9 cellular contexts compared by ENCODE assay signal in genomic region chr11:62547691-62548281, GRCh38. TPM values are rescaled to one million over a fixed set of nuclear protein-coding genes. Genes with fewer than 3 reads are reported as not detected.
A peak's percentile ranks its signal among the peaks of the same experiment; 100 is the strongest.
DNase-seq lines count a peak whose midpoint lies in the region; ATAC-seq and TF ChIP-seq lines count a peak whose summit lies in the region.
"Had no signal": no experiment of that assay in that cellular context is flagged by ENCODE, and none has a peak within 500 bp of the region (broad histone marks: within the 10 kb centered on the region; RNA-seq: fewer than 3 reads in every experiment).

No MANE protein-coding gene starts in this region.

- ATAC-seq in activated CD4-positive, alpha-beta T cell treated with anti-CD3 and anti-CD28 coated beads for 36 hours, result no peak
- ATAC-seq in left lung (no peak), HG02678 (IDR thresholded peaks at IDR 0.05; ENCODE audit: unreplicated experiment) (no peak)

- H3K36me3 ChIP-seq in left lung (no peaks in the 10 kb centered on the region), tibial artery (peaks cover 0 to 9% (median 0%) of the 10 kb centered on the region in 3 donors)

- H3K9me3 ChIP-seq in left lung, result no peaks in the 10 kb centered on the region
- no peaks in the 10 kb centered on the region for H3K9me3 ChIP-seq in tibial artery

- peaks cover 1% of the 10 kb centered on the region for H3K36me3 Mint-ChIP-seq in activated CD4-positive, alpha-beta T cell treated with anti-CD3 and anti-CD28 coated beads for 36 hours (ENCODE audit: low read depth)

- no peak overlapping the region for H3K27ac Mint-ChIP-seq in activated CD4-positive, alpha-beta T cell treated with anti-CD3 and anti-CD28 coated beads for 36 hours

- H3K9me3 Mint-ChIP-seq in activated CD4-positive, alpha-beta T cell treated with anti-CD3 and anti-CD28 coated beads for 36 hours (ENCODE audit: low read depth), result no peaks in the 10 kb centered on the region

- H3K27ac ChIP-seq in left lung (peak overlapping the region; percentile 94 to 96), tibial artery (peak overlapping the region; percentile 98)

- H3K4me1 Mint-ChIP-seq in activated CD4-positive, alpha-beta T cell treated with anti-CD3 and anti-CD28 coated beads for 36 hours, result peaks cover 70% of the 10 kb centered on the region

- peaks cover 5% of the 10 kb centered on the region for H3K27me3 Mint-ChIP-seq in activated CD4-positive, alpha-beta T cell treated with anti-CD3 and anti-CD28 coated beads for 36 hours

- CTCF ChIA-PET in activated CD4-positive, alpha-beta T cell treated with anti-CD3 and anti-CD28 coated beads for 36 hours (lab: Charles Lee), result interaction anchor here (0.6 to 1.5 kb wide), 4 partner anchors 9 to 284 kb away, joined by 3 to 6 read pairs (median 4); partner anchors contain the start of gene STX5

- intact Hi-C loops in activated CD4-positive, alpha-beta T cell treated with anti-CD3 and anti-CD28 coated beads for 36 hours (cut with DNase I, micrococcal nuclease), result no loop called here
- intact Hi-C loops in left lung (cut with DNase I) (no loop called here), tibial artery (cut with DNase I; ENCODE audit: low total_unique reads) (loop anchor here (10.0 kb wide), 1 partner anchor 47 kb away; the partner anchor contains the start of gene TUT1)

- H3K4me3 ChIP-seq in cardiac fibroblast (replicated peaks in 1 of 2; ENCODE audit: low read depth in 2 of 2, low read length in 2 of 2), result peak overlapping the region; percentile 93 to 95
- peak overlapping the region in 1 of 2 donors; percentile 95 for H3K4me3 ChIP-seq in left lung
- H3K4me3 ChIP-seq in tibial artery, result peak overlapping the region; percentile 86 to 87

- TF ChIP-seq CTCF in cardiac fibroblast (IDR thresholded peaks at IDR 0.05; ENCODE audit: low read depth, low read length) (no peak), left lung (IDR thresholded peaks at IDR 0.05) (no peak), tibial artery (IDR thresholded peaks at IDR 0.05) (no peak)

- H3K4me1 ChIP-seq in left lung (peaks cover 49 to 78% of the 10 kb centered on the region in 2 donors), tibial artery (peaks cover 0 to 76% (median 57%) of the 10 kb centered on the region in 4 donors)

- DNase-seq in activated CD4-positive, alpha-beta T cell treated with anti-CD3 and anti-CD28 coated beads for 36 hours, result no peak
- DNase-seq in activated CD4-positive, alpha-beta T cell treated with anti-CD3 and anti-CD28 coated beads for 4 hours, result no peak
- DNase-seq in cardiac fibroblast (ENCODE audit: low read depth in 2 of 2), result no peak
- no peak for DNase-seq in left lung
- peak; percentile 57 to 71 for DNase-seq in tibial artery
- no peak for DNase-seq in EL
- no peak for DNase-seq in activated CD8-positive, alpha-beta memory T cell treated with anti-CD3 and anti-CD28 coated beads, Interleukin-2, amount 50 U/mL, for 4 hours
- DNase-seq: DND-41 had no signal

- peak overlapping the region; percentile 51 for H3K4me3 Mint-ChIP-seq in activated CD4-positive, alpha-beta T cell treated with anti-CD3 and anti-CD28 coated beads for 36 hours

- H3K27me3 ChIP-seq in left lung, result peaks cover 0 to 44% of the 10 kb centered on the region in 2 donors
- H3K27me3 ChIP-seq in tibial artery, result no peaks in the 10 kb centered on the region

- POLR2A ChIA-PET in activated CD4-positive, alpha-beta T cell treated with anti-CD3 and anti-CD28 coated beads for 36 hours (lab: Charles Lee), result interaction anchor here (0.6 to 1.3 kb wide), 5 partner anchors 9 to 613 kb away, joined by 3 to 8 read pairs (median 3); no protein-coding TSS in a partner anchor

RNA-seq across cellular contexts. Expression of gene AHNAK, which starts 1.2 kb away (rescaled TPM):
- 10 to 100 TPM; 47.3 to 54.7 TPM for total RNA-seq in activated CD4-positive, alpha-beta T cell treated with anti-CD3 and anti-CD28 coated beads for 36 hours
- total RNA-seq in left lung, result 100 to 1,000 TPM; 437 to 636 TPM

RNA-seq across cellular contexts. Expression of gene EEF1G, which starts 25.9 kb away (rescaled TPM):
- 1,000 to 10,000 TPM; 1,986 to 2,351 TPM for total RNA-seq in activated CD4-positive, alpha-beta T cell treated with anti-CD3 and anti-CD28 coated beads for 36 hours
- 1,000 to 10,000 TPM in 1 of 2 donors, 100 to 1,000 TPM in 1; 973 to 1,076 TPM for total RNA-seq in left lung

RNA-seq across cellular contexts. Expression of gene TUT1, which starts 43.5 kb away (rescaled TPM):
- total RNA-seq in activated CD4-positive, alpha-beta T cell treated with anti-CD3 and anti-CD28 coated beads for 36 hours, result 10 to 100 TPM; 32.5 to 36.0 TPM
- total RNA-seq in left lung, result 10 to 100 TPM; 12.6 to 19.8 TPM

RNA-seq across cellular contexts. Expression of gene MTA2, which starts 53.9 kb away (rescaled TPM):
- 100 to 1,000 TPM; 159 to 179 TPM for total RNA-seq in activated CD4-positive, alpha-beta T cell treated with anti-CD3 and anti-CD28 coated beads for 36 hours
- 10 to 100 TPM; 67.1 to 86.0 TPM for total RNA-seq in left lung

Comparison
In these comparisons a context has a peak if more than half of its experiments do, and no peak if none do; other contexts are left out.
1. DNase-seq: peak in tibial artery (2 of 2); none in activated CD4-positive, alpha-beta T cell treated with anti-CD3 and anti-CD28 coated beads for 36 hours (single experiment), activated CD4-positive, alpha-beta T cell treated with anti-CD3 and anti-CD28 coated beads for 4 hours (0 of 2), cardiac fibroblast (0 of 2), left lung (0 of 2), EL (single experiment) and activated CD8-positive, alpha-beta memory T cell treated with anti-CD3 and anti-CD28 coated beads, Interleukin-2, amount 50 U/mL, for 4 hours (single experiment).
2. RNA of gene AHNAK, which starts 1.2 kb away (total RNA-seq): 437 to 636 TPM in left lung; 47.3 to 54.7 TPM in activated CD4-positive, alpha-beta T cell treated with anti-CD3 and anti-CD28 coated beads for 36 hours; every median in the first group is over 4 times any median in the second.